Comparison of ENCODE assay signal across 8 cellular contexts in genomic region chr19:18173572-18174294, GRCh38. TPM values are rescaled to one million over a fixed set of nuclear protein-coding genes. Genes with fewer than 3 reads are reported as not detected.
DNase-seq lines count a peak whose midpoint lies in the region; ATAC-seq, FAIRE-seq and TF ChIP-seq lines count a peak whose summit lies in the region.

TSS of gene IFI30 (plus strand) at chr19:18173813. CDS start at chr19:18173842, 29 bp downstream.

- H3K9me3 ChIP-seq in SU-DHL-6 (ENCODE audit: insufficient read depth, low read length) (no peaks in the 10 kb centered on the region), GM12878 (replicated peaks; ENCODE audit: control insufficient read depth, insufficient read depth, low read length) (no peaks in the 10 kb centered on the region; the same call in 2 of the 3 replicates), iPS-18c (ENCODE audit: control insufficient read depth, insufficient read depth, low read length) (no peaks in the 10 kb centered on the region), small intestine (ENCODE audit: control insufficient read depth, low read depth) (no peaks in the 10 kb centered on the region)

- H3K27me3 ChIP-seq in SU-DHL-6 (ENCODE audit: low read length) = no peaks in the 10 kb centered on the region
- H3K27me3 ChIP-seq in GM12878 (replicated peaks in 1 of 2; ENCODE audit: control insufficient read depth in 2 of 2, insufficient read depth in 2 of 2, low read length in 1 of 2) = no peaks in the 10 kb centered on the region
- H3K27me3 ChIP-seq in small intestine (ENCODE audit: control insufficient read depth in 2 of 2, insufficient read depth in 2 of 2, low read length in 2 of 2) = no peaks in the 10 kb centered on the region

- peaks cover 53% of the 10 kb centered on the region for H3F3A ChIP-seq in SU-DHL-6 (ENCODE audit: insufficient read depth)

- no peak for TF ChIP-seq RAD21 in GM12878 (IDR thresholded peaks at IDR 0.05; ENCODE audit: insufficient read depth, low read depth, low read length)

- H3K4me1 ChIP-seq in GM12878 (ENCODE audit: control insufficient read depth, insufficient read depth, low read length) (peaks cover 56% of the 10 kb centered on the region), small intestine (ENCODE audit: control insufficient read depth in 2 of 2, insufficient read depth in 1 of 2, low read depth in 1 of 2, low read length in 1 of 2) (no peaks in the 10 kb centered on the region)

- SMC1A ChIA-PET in GM12878 (lab: Charles Lee; ENCODE audit: uncharacterized antibody, unreplicated experiment) = interaction anchor here (0.6 to 2.3 kb wide), 5 partner anchors 11 to 58 kb away, joined by 3 to 14 read pairs (median 6); partner anchors contain the start of gene MPV17L2

- peak in 1 of 2 experiments; percentile 67; a peak in 1 of 4 replicates for TF ChIP-seq EP300 in GM12878 (IDR thresholded peaks at IDR 0.05; ENCODE audit: borderline replicate concordance in 1 of 2, control insufficient read depth in 1 of 2, low read depth in 2 of 2, low read length in 2 of 2)

- TF ChIP-seq POLR2A in GM12878 (IDR thresholded peaks at IDR 0.05; ENCODE audit: low read depth, low read length) = peak; percentile 97

- intact Hi-C loops in GM12878 (cut with micrococcal nuclease; ENCODE audit: unreplicated experiment) = loop anchor here (1.0 to 5.0 kb wide), 4 partner anchors 19 to 226 kb away; partner anchors contain the start of genes MAST3 and PIK3R2

- DNase-seq in DMS79 (lab: John Stamatoyannopoulos, UW) (peak; percentile 92), GM12878 (ENCODE audit: low read depth, low spot score) (peak; percentile 79), small intestine (peak; percentile 79), SIG-M5 (lab: John Stamatoyannopoulos, UW) (no peak)
- peak; percentile 39 for DNase-seq in Jurkat, Clone E6-1 (ENCODE audit: low read depth, low spot score)

- in situ Hi-C loops in GM12878 (cut with MboI) = no loop called here

- H3K27ac ChIP-seq in SU-DHL-6 (ENCODE audit: low read depth, low read length) (peak within 1 kb of the TSS; percentile 93), GM12878 (ENCODE audit: control insufficient read depth, insufficient read depth) (peak within 1 kb of the TSS; percentile 79), small intestine (ENCODE audit: low read depth in 1 of 2, low read length in 1 of 2) (peak within 1 kb of the TSS; percentile 46 to 77)

- no peaks in the 10 kb centered on the region for H3K9me2 ChIP-seq in SU-DHL-6 (replicated peaks; ENCODE audit: insufficient read depth, low read length)

- H3K4me2 ChIP-seq in SU-DHL-6 (ENCODE audit: low read depth, low read length, poor library complexity, severe bottlenecking) = peak within 1 kb of the TSS; percentile 98
- H3K4me2 ChIP-seq in GM12878 (ENCODE audit: control insufficient read depth, insufficient read depth) = peak within 1 kb of the TSS; percentile 100

- RAD21 ChIA-PET in GM12878 (lab: Charles Lee; ENCODE audit: unreplicated experiment) = interaction anchor here (0.9 to 4.5 kb wide), 8 partner anchors 10 to 61 kb away, joined by 3 to 15 read pairs (median 4); partner anchors contain the start of gene RAB3A

- CTCF ChIA-PET in GM12878 (lab: Yijun Ruan, JAX) = interaction anchor here (0.6 to 1.2 kb wide), 6 partner anchors 12 to 235 kb away, joined by 3 to 4 read pairs (median 3); no protein-coding TSS in a partner anchor

- peak within 1 kb of the TSS; percentile 71 for H3K4me3 ChIP-seq in Jurkat, Clone E6-1 (ENCODE audit: low read length)
- H3K4me3 ChIP-seq in SU-DHL-6 (ENCODE audit: insufficient read depth, low read length, poor library complexity, severe bottlenecking) (peak within 1 kb of the TSS; percentile 66), GM12878 (peak within 1 kb of the TSS; percentile 94), iPS-18c (ENCODE audit: insufficient read depth, low read depth, low read length) (peak within 1 kb of the TSS; percentile 73), small intestine (ENCODE audit: low read depth in 1 of 2, low read length in 2 of 2) (peak within 1 kb of the TSS; percentile 64)

- POLR2A ChIA-PET in GM12878 (lab: Charles Lee) = interaction anchor here (0.5 to 4.2 kb wide), 11 partner anchors 10 to 200 kb away, joined by 3 to 31 read pairs (median 5); partner anchors contain the start of genes JUND, MPV17L2, PIK3R2 and RAB3A

- H3K9ac ChIP-seq in SU-DHL-6 (ENCODE audit: low read length) = peak within 1 kb of the TSS; percentile 84
- H3K9ac ChIP-seq in GM12878 (ENCODE audit: control insufficient read depth, insufficient read depth, low read length) = peak within 1 kb of the TSS; percentile 83

- BruUV-seq in GM12878 (replicated peaks; lab: Mats Ljungman, UMichigan) = TSS peak; percentile 77

- H3K79me2 ChIP-seq in SU-DHL-6 (ENCODE audit: insufficient read depth, low read length) = peaks cover 26% of the 10 kb centered on the region
- peaks cover 30% of the 10 kb centered on the region for H3K79me2 ChIP-seq in GM12878 (ENCODE audit: control insufficient read depth, insufficient read depth, low read length)

- H4K20me1 ChIP-seq in SU-DHL-6 (ENCODE audit: low read depth, low read length) (peaks cover 4% of the 10 kb centered on the region; the same call in 1 of the 2 replicates), GM12878 (ENCODE audit: control insufficient read depth, insufficient read depth) (no peaks in the 10 kb centered on the region)

- no peak for FAIRE-seq in GM12878 (lab: Jason Lieb, UNC)
- FAIRE-seq in small intestine (lab: Jason Lieb, UNC) = no peak

- H2AFZ ChIP-seq in SU-DHL-6 (ENCODE audit: low read depth, low read length, severe bottlenecking) (no peak within 1 kb of the TSS), GM12878 (ENCODE audit: control insufficient read depth, low read depth, low read length) (peak within 1 kb of the TSS; percentile 53)

- WGBS in GM12878 (ENCODE audit: insufficient coverage, insufficient replicate concordance, low lambda C conversion rate, missing lambda C conversion rate) = under 1% methylated on average over 31 of the region's 47 CpGs
- WGBS in small intestine, 3 donors = 1% methylated on average over 39 to 47 of the region's 47 CpGs

- ATAC-seq in GM21447 (IDR thresholded peaks at IDR 0.05; ENCODE audit: unreplicated experiment) (peak; percentile 49), GM12878 (peak; percentile 62)

- H3K36me3 ChIP-seq in SU-DHL-6 (ENCODE audit: low read length) = peaks cover 22% of the 10 kb centered on the region
- H3K36me3 ChIP-seq in GM12878 (ENCODE audit: control insufficient read depth in 2 of 2, insufficient read depth in 2 of 2, low read length in 1 of 2) = peaks cover 16 to 17% of the 10 kb centered on the region in 2 experiments; a peak in 3 of 4 replicates
- peaks cover 3 to 4% of the 10 kb centered on the region in 2 donors for H3K36me3 ChIP-seq in small intestine (ENCODE audit: control insufficient read depth in 2 of 2, insufficient read depth in 2 of 2, low read length in 2 of 2)

- TF ChIP-seq CTCF in SU-DHL-6 (IDR thresholded peaks at IDR 0.05; ENCODE audit: insufficient read depth, low read length, poor library complexity, severe bottlenecking) (no peak), GM12878 (IDR thresholded peaks at IDR 0.05 in 2 of 3, conservative IDR thresholded peaks at IDR 0.05 in 1 of 3; ENCODE audit: control insufficient read depth in 2 of 3, extremely low read depth in 1 of 3, insufficient read depth in 1 of 3, low read depth in 3 of 3, low read length in 3 of 3) (no peak)

TF ChIP-seq in GM12878, 131 proteins besides CTCF, POLR2A, EP300 and RAD21 (continues in another document):
- TF ChIP-seq BCL3 (IDR thresholded peaks at IDR 0.05; ENCODE audit: borderline replicate concordance, insufficient read depth, low read depth, low read length, poor library complexity, severe bottlenecking) = peak; percentile 36
- TF ChIP-seq FOXK2 (IDR thresholded peaks at IDR 0.05) = no peak
- TF ChIP-seq SIN3A (IDR thresholded peaks at IDR 0.05; ENCODE audit: low read depth, low read length) = peak; percentile 42
- TF ChIP-seq MXI1 (IDR thresholded peaks at IDR 0.05; ENCODE audit: low read depth, low read length) = peak; percentile 88

RNA-seq across cellular contexts. Expression of gene IFI30, which starts in this region (rescaled TPM):
- 35.1 TPM for polyA plus RNA-seq in Jurkat, Clone E6-1 (2012; ENCODE audit: insufficient read depth, insufficient read length)
- total RNA-seq in GM12878 (2013; cell fraction: nucleolus; rRNA removed) = 168 and 207 TPM in 2 replicates
- 747 and 845 TPM in 2 replicates for total RNA-seq in GM12878 (2014; rRNA removed)
- total RNA-seq in GM12878 (2014; rRNA removed; fragmentation: Illumina TruSeq; extraction: Trizol) = 221 and 225 TPM in 2 replicates
- total RNA-seq in GM12878 (2021) = 301 and 314 TPM in 2 replicates
- 218 TPM for polyA plus RNA-seq in GM12878 (2011; ENCODE audit: low read depth)
- 232 and 365 TPM in 2 replicates for polyA plus RNA-seq in GM12878 (2011; rRNA removed)
- polyA plus RNA-seq in GM12878 (2011; cell fraction: cytosol; rRNA removed) = 606 and 650 TPM in 2 replicates
- polyA plus RNA-seq in GM12878 (2011; cell fraction: nucleus; rRNA removed) = 189 and 350 TPM in 2 replicates
- polyA plus RNA-seq in GM12878 (2012) = 260 and 337 TPM in 2 replicates
- polyA plus RNA-seq in GM12878 (2014; fragmentation: Illumina TruSeq; extraction: Trizol) = 147 and 257 TPM in 2 replicates
- 1,000 to 10,000 TPM; 1,054 to 1,112 TPM for polyA plus RNA-seq in GM12878 (2014; fragmentation: Nextera tagmentation; extraction: Ambion mirVana)
- 492 and 678 TPM in 2 replicates for polyA plus RNA-seq in GM12878 (2014; rRNA removed)
- polyA plus RNA-seq in GM12878 (2016; fragmentation: Nextera tagmentation; extraction: Ambion mirVana) = 100 to 1,000 TPM; 445 to 456 TPM
- polyA minus RNA-seq in GM12878 (2011; rRNA and poly(A)+ RNA removed) = 327 and 421 TPM in 2 replicates
- polyA minus RNA-seq in GM12878 (2011; cell fraction: cytosol; rRNA and poly(A)+ RNA removed) = 126 and 162 TPM in 2 replicates
- polyA minus RNA-seq in GM12878 (2011; cell fraction: nucleus; rRNA and poly(A)+ RNA removed) = 67.9 and 87.0 TPM in 2 replicates
- 100 to 1,000 TPM in 1 of 3 donors, 10 to 100 TPM in 2; 51.9 to 178 (median 91.6) TPM for polyA plus RNA-seq in small intestine
